ENCODE assay signal across 14 cellular contexts in the genomic region with DNA sequence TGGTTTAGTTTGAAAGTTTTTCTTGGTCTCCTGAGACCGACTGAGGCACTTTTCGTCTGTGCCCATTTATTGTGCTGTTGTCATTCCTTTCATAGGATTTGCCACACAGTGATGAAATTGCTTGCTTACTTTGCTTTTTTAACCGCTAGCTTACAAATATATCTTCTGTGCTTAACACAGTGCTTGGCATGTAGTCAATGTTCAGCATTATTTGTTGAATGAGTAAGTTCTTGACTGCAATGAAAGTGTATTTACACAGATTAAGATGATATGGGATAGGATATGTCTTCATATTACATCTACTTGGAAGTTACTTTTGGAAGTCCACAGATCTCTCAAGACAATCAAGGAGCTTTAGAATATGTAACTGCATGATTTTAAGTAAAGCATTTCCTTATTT.
DNase-seq lines count a peak whose midpoint lies in the region; ATAC-seq and TF ChIP-seq lines count a peak whose summit lies in the region.
"Had no signal": no experiment of that assay in that cellular context is flagged by ENCODE, and none has a peak within 500 bp of the region (broad histone marks: within the 10 kb centered on the region; RNA-seq: fewer than 3 reads in every experiment).

No MANE protein-coding gene starts in this region.

- H3K9me2 ChIP-seq in hepatocyte (replicated peaks; ENCODE audit: insufficient read depth): no peaks in the 10 kb centered on the region

- WGBS in prostate gland: 30% methylated on average over 3 of the region's 3 CpGs
- 90% methylated on average over 3 of the region's 3 CpGs for WGBS in hepatocyte (ENCODE audit: low lambda C conversion rate, missing lambda C conversion rate)

- TF ChIP-seq CTCF in LNCaP clone FGC (IDR thresholded peaks at IDR 0.05; ENCODE audit: control insufficient read depth, extremely low read depth, insufficient read depth) (no peak), RWPE2 (IDR thresholded peaks at IDR 0.05; ENCODE audit: poor library complexity, severe bottlenecking) (no peak), prostate gland (IDR thresholded peaks at IDR 0.05) (no peak), hepatocyte (IDR thresholded peaks at IDR 0.05; ENCODE audit: poor library complexity) (no peak)

- H3K36me3 ChIP-seq in RWPE2 (ENCODE audit: low read depth) (no peaks in the 10 kb centered on the region), prostate gland (no peaks in the 10 kb centered on the region), hepatocyte (replicated peaks; ENCODE audit: insufficient read depth, low read depth) (no peaks in the 10 kb centered on the region)
- H3K36me3 ChIP-seq: BLaER1 treated with 17β-estradiol and CSF1 and Interleukin-3, amounts not matched to agents 10 nM and 100 nM had no signal

- peak; percentile 59 for DNase-seq in DMS53 (lab: John Stamatoyannopoulos, UW)
- peak; percentile 98 for DNase-seq in LNCaP clone FGC (ENCODE audit: low read depth)
- no peak for DNase-seq in RWPE2 (ENCODE audit: low spot score)
- peak; percentile 54 for DNase-seq in prostate gland (ENCODE audit: low spot score)
- DNase-seq in AG20443 (ENCODE audit: low spot score): no peak
- no peak for DNase-seq in hepatocyte (ENCODE audit: low spot score)
- DNase-seq: CD4-positive, CD25-positive, alpha-beta regulatory T cell; DND-41; GF-D8; HCEC 1CT; HFFc6 had no signal

- TF ChIP-seq POLR2A in prostate gland (IDR thresholded peaks at IDR 0.05): no peak

- H3K4me3 ChIP-seq in LNCaP clone FGC (ENCODE audit: low read depth, low read length) (no peak overlapping the region), RWPE2 (ENCODE audit: severe bottlenecking) (no peak overlapping the region), prostate gland (no peak overlapping the region), hepatocyte (no peak overlapping the region)
- H3K4me3 ChIP-seq: BLaER1 treated with 17β-estradiol and CSF1 and Interleukin-3, amounts not matched to agents 10 nM and 100 nM had no signal

- H3K27ac ChIP-seq in RWPE2 (ENCODE audit: poor library complexity, severe bottlenecking) (no peak overlapping the region), prostate gland (no peak overlapping the region), hepatocyte (no peak overlapping the region)
- H3K27ac ChIP-seq: BLaER1 treated with 17β-estradiol and CSF1 and Interleukin-3, amounts not matched to agents 10 nM and 100 nM; HL-60 had no signal

- no peak overlapping the region for H3K4me2 ChIP-seq in hepatocyte
- H3K4me2 ChIP-seq: BLaER1 treated with 17β-estradiol and CSF1 and Interleukin-3, amounts not matched to agents 10 nM and 100 nM had no signal

- no peaks in the 10 kb centered on the region for H4K20me1 ChIP-seq in hepatocyte (ENCODE audit: insufficient read depth, poor library complexity, severe bottlenecking)
- H4K20me1 ChIP-seq: BLaER1 treated with 17β-estradiol and CSF1 and Interleukin-3, amounts not matched to agents 10 nM and 100 nM had no signal

- intact Hi-C loops in prostate gland (cut with DNase I): no loop called here

- H3K9me3 ChIP-seq in RWPE2 (ENCODE audit: severe bottlenecking) (no peaks in the 10 kb centered on the region), prostate gland (no peaks in the 10 kb centered on the region), hepatocyte (ENCODE audit: low read depth) (no peaks in the 10 kb centered on the region)
- H3K9me3 ChIP-seq: BLaER1 treated with 17β-estradiol and CSF1 and Interleukin-3, amounts not matched to agents 10 nM and 100 nM had no signal

- H3K4me1 ChIP-seq in RWPE2 (ENCODE audit: insufficient read depth, poor library complexity, severe bottlenecking): no peaks in the 10 kb centered on the region
- H3K4me1 ChIP-seq in prostate gland (replicated peaks): no peaks in the 10 kb centered on the region
- H3K4me1 ChIP-seq in hepatocyte (ENCODE audit: insufficient read depth): peaks cover 3% of the 10 kb centered on the region
- H3K4me1 ChIP-seq: BLaER1 treated with 17β-estradiol and CSF1 and Interleukin-3, amounts not matched to agents 10 nM and 100 nM had no signal

- H3K27me3 ChIP-seq in RWPE2 (ENCODE audit: insufficient read depth, poor library complexity, severe bottlenecking): no peaks in the 10 kb centered on the region
- no peaks in the 10 kb centered on the region for H3K27me3 ChIP-seq in prostate gland (replicated peaks; ENCODE audit: insufficient read depth)
- no peaks in the 10 kb centered on the region for H3K27me3 ChIP-seq in hepatocyte
- H3K27me3 ChIP-seq: BLaER1 treated with 17β-estradiol and CSF1 and Interleukin-3, amounts not matched to agents 10 nM and 100 nM had no signal

- H2AFZ ChIP-seq in hepatocyte: no peak overlapping the region

- no peaks in the 10 kb centered on the region for H3K79me2 ChIP-seq in hepatocyte

- peak; percentile 62; the same call in 2 of the 3 replicates for ATAC-seq in RWPE2 (ENCODE audit: low read depth)
- no peak for ATAC-seq in GM19397 (IDR thresholded peaks at IDR 0.05; ENCODE audit: unreplicated experiment)

Comparison
In these comparisons a context has a peak if more than half of its experiments do, and no peak if none do; other contexts are left out.
1. DNase-seq: peak in DMS53 (single experiment), LNCaP clone FGC (single experiment) and prostate gland (single experiment); none in RWPE2 (single experiment), AG20443 (single experiment) and hepatocyte (single experiment).